ENCODE assay signal across 3 cellular contexts in genomic region chr15:43329222-43329959, GRCh38.
TF ChIP-seq lines count a peak whose summit lies in the region.

No MANE protein-coding gene starts in this region.

TF ChIP-seq in SK-N-SH, 30 proteins besides CTCF, POLR2A, EP300 and RAD21:
- no peak for TF ChIP-seq REST (IDR thresholded peaks at IDR 0.05; ENCODE audit: low read depth, low read length)
- no peak for TF ChIP-seq FOSL2 (IDR thresholded peaks at IDR 0.05; ENCODE audit: borderline replicate concordance, low read depth)
- no peak for TF ChIP-seq JUND (IDR thresholded peaks at IDR 0.05)
- TF ChIP-seq RXRA (IDR thresholded peaks at IDR 0.05; ENCODE audit: borderline replicate concordance, low read depth) = no peak
- TF ChIP-seq IRF3 (IDR thresholded peaks at IDR 0.05; ENCODE audit: low read depth, low read length) = no peak
- no peak for TF ChIP-seq TAF1 (IDR thresholded peaks at IDR 0.05; ENCODE audit: borderline replicate concordance, low read depth, low read length)
- no peak for TF ChIP-seq MXI1 (IDR thresholded peaks at IDR 0.05; ENCODE audit: low read depth, low read length)
- TF ChIP-seq NRF1 (IDR thresholded peaks at IDR 0.05; ENCODE audit: low read depth, low read length) = no peak
- TF ChIP-seq PBX3 (IDR thresholded peaks at IDR 0.05) = no peak

TF ChIP-seq in SK-N-SH treated with all-trans-retinoic acid at 6 μM for 48 hours, 23 proteins besides CTCF, POLR2A, EP300 and RAD21:
- TF ChIP-seq ESRRG (CRISPR knock-in tag; IDR thresholded peaks at IDR 0.05) (no peak), OSR1 (CRISPR knock-in tag; IDR thresholded peaks at IDR 0.05) (no peak), TOX (CRISPR knock-in tag; IDR thresholded peaks at IDR 0.05; ENCODE audit: borderline replicate concordance) (no peak), ZFP30 (CRISPR knock-in tag; IDR thresholded peaks at IDR 0.05) (no peak), TSHZ2 (CRISPR knock-in tag; IDR thresholded peaks at IDR 0.05) (no peak), TCF4 (CRISPR knock-in tag; IDR thresholded peaks at IDR 0.05; ENCODE audit: borderline replicate concordance) (no peak), CSDC2 (CRISPR knock-in tag; IDR thresholded peaks at IDR 0.05) (no peak), ZNF70 (CRISPR knock-in tag; IDR thresholded peaks at IDR 0.05) (no peak), SNAI2 (CRISPR knock-in tag; IDR thresholded peaks at IDR 0.05) (no peak), BACH2 (CRISPR knock-in tag; IDR thresholded peaks at IDR 0.05; ENCODE audit: borderline replicate concordance) (no peak), ARNTL (CRISPR knock-in tag; IDR thresholded peaks at IDR 0.05; ENCODE audit: borderline replicate concordance, low read depth) (no peak), CREB5 (CRISPR knock-in tag; IDR thresholded peaks at IDR 0.05; ENCODE audit: low read depth) (no peak), GLIS3 (CRISPR knock-in tag; IDR thresholded peaks at IDR 0.05) (no peak), CSRNP3 (CRISPR knock-in tag; IDR thresholded peaks at IDR 0.05) (no peak), ZNF8 (CRISPR knock-in tag; IDR thresholded peaks at IDR 0.05) (no peak), ZFP3 (CRISPR knock-in tag; IDR thresholded peaks at IDR 0.05) (no peak), PPARA (CRISPR knock-in tag; IDR thresholded peaks at IDR 0.05; ENCODE audit: borderline replicate concordance) (no peak), ZC3H10 (CRISPR knock-in tag; IDR thresholded peaks at IDR 0.05) (no peak), ZNF565 (CRISPR knock-in tag; conservative IDR thresholded peaks at IDR 0.05; ENCODE audit: low read depth) (no peak), POU6F1 (CRISPR knock-in tag; IDR thresholded peaks at IDR 0.05; ENCODE audit: borderline replicate concordance, low read depth) (no peak)

TF ChIP-seq in endothelial cell of umbilical vein, 7 proteins besides CTCF, POLR2A, EP300 and RAD21:
- TF ChIP-seq EZH2 (IDR thresholded peaks at IDR 0.05; ENCODE audit: borderline replicate concordance, low read depth, low read length, severe bottlenecking) = no peak
- TF ChIP-seq FOS (IDR thresholded peaks at IDR 0.05; ENCODE audit: borderline replicate concordance, insufficient read depth, low read length) = no peak
- TF ChIP-seq MAX (IDR thresholded peaks at IDR 0.05; ENCODE audit: insufficient read depth, insufficient read length) = no peak
- no peak for TF ChIP-seq GATA2 (IDR thresholded peaks at IDR 0.05; ENCODE audit: insufficient read depth, insufficient read length, low read depth, low read length)
- no peak for TF ChIP-seq JUN (IDR thresholded peaks at IDR 0.05; ENCODE audit: borderline replicate concordance, insufficient read depth, insufficient read length, low read depth)
- no peak for TF ChIP-seq POLR2AphosphoS5 (IDR thresholded peaks at IDR 0.05; ENCODE audit: insufficient read depth, low read depth, low read length)
